Comparison of ENCODE assay signal across 30 cellular contexts in the genomic region with DNA sequence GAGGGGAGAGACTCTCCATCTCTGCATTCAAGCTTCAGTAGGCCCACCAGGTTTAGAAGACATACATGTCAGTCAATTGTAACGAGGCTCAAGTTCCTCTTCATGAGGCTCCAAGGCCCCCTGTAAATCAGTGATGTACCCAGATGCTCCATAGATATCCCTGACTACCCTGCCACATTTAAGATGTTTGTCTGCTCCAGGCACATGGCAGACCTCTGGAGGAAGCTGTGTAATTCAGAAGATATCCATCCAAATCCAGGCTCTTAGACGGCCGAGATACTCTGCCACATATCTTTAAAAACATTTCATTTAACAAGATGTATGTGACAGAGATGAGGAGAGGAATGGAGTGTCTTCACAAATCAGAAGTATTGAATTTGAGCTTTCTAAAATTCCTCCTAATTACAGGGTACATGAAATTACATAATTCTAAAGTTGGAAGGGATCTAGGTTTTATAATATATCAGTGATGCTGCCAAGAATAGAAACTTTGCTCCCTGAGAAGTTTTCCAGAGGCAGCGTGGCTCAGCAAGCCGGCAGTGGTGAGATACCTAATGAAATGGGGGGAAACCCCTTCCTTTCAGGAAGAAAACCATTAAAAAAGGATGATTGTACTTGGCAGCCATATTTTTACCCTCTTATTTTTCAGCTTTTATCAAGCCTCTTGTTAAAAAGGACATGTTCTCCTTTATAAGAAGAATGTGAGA. TPM values are rescaled to one million over a fixed set of nuclear protein-coding genes. Genes with fewer than 3 reads are reported as not detected.
DNase-seq lines count a peak whose midpoint lies in the region; ATAC-seq and TF ChIP-seq lines count a peak whose summit lies in the region.
"Had no signal": no experiment of that assay in that cellular context is flagged by ENCODE, and none has a peak within 500 bp of the region (broad histone marks: within the 10 kb centered on the region; RNA-seq: fewer than 3 reads in every experiment).

No MANE protein-coding gene starts in this region.

- H3K27me3 Mint-ChIP-seq in nephron (ENCODE audit: low read depth) (no peaks in the 10 kb centered on the region), HFFc6 (ENCODE audit: insufficient read depth) (no peaks in the 10 kb centered on the region; the same call in 1 of the 2 replicates)
- H3K27me3 Mint-ChIP-seq: activated CD4-positive, alpha-beta T cell treated with anti-CD3 and anti-CD28 coated beads, Interleukin-2, amount 10 ng/mL, durations not matched to agents 24 days and 14 days had no signal

- H3K36me3 ChIP-seq in Panc1 (ENCODE audit: control insufficient read depth, insufficient read depth, low read length) (no peaks in the 10 kb centered on the region), stomach (no peaks in the 10 kb centered on the region), breast epithelium (no peaks in the 10 kb centered on the region)
- H3K36me3 ChIP-seq: MG63 had no signal

- DNase-seq in Panc1 (ENCODE audit: low read depth, low spot score), result no peak
- no peak for DNase-seq in left cardiac atrium
- no peak for DNase-seq in stomach
- no peak for DNase-seq in HEK293T (ENCODE audit: extremely low spot score)
- no peak for DNase-seq in EL
- DNase-seq in HFFc6, result no peak
- no peak for DNase-seq in breast epithelium (ENCODE audit: low spot score in 2 of 2)
- DNase-seq: activated CD4-positive, alpha-beta T cell treated with anti-CD3 and anti-CD28 coated beads, Interleukin-2, amount 10 ng/mL, durations not matched to agents 24 days and 14 days; activated naive CD4-positive, alpha-beta T cell treated with anti-CD3 and anti-CD28 coated beads, Interleukin-2, amount 10 ng/mL, durations not matched to agents 7 days and 5 days; amygdala; CD8-positive, alpha-beta memory T cell; central memory CD4-positive, alpha-beta T cell; DMS79; left colon; MG63; NCI-H2029 treated with DMSO at 0.1 percent for 48 hours; NCI-H345; NCI-H774; retina; stimulated activated CD4-positive, alpha-beta T cell treated with anti-CD3 and anti-CD28 coated beads, Interleukin-12 subunit alpha, Interleukin-12 subunit beta, amount 100 ng/mL, for 4 hours; stimulated activated naive CD8-positive, alpha-beta T cell treated with anti-CD3 and anti-CD28 coated beads, Interleukin-15, Interleukin-2, amounts not matched to agents 100 U/mL and 50 U/mL, for 24 hours had no signal

- no peaks in the 10 kb centered on the region for H3K9me3 ChIP-seq in Panc1 (ENCODE audit: control insufficient read depth, insufficient read depth, low read depth, low read length)
- no peaks in the 10 kb centered on the region for H3K9me3 ChIP-seq in stomach
- no peaks in the 10 kb centered on the region for H3K9me3 ChIP-seq in breast epithelium
- H3K9me3 ChIP-seq: A549, MG63 had no signal

- H3K4me1 ChIP-seq in Panc1 (ENCODE audit: control insufficient read depth, insufficient read depth, low read length) (peaks cover 34% of the 10 kb centered on the region), stomach (peaks cover 0 to 30% (median 9%) of the 10 kb centered on the region in 4 donors), breast epithelium (no peaks in the 10 kb centered on the region)
- H3K4me1 ChIP-seq: A549 had no signal

- no peak overlapping the region for H3K4me3 ChIP-seq in Panc1 (ENCODE audit: low read depth in 2 of 2, low read length in 2 of 2)
- no peak overlapping the region for H3K4me3 ChIP-seq in stomach
- H3K4me3 ChIP-seq in breast epithelium, result no peak overlapping the region
- H3K4me3 ChIP-seq: A549, K562, MG63 had no signal

- CTCF ChIA-PET in Panc1 (lab: Charles Lee), result interaction anchor here (0.6 to 0.7 kb wide), 2 partner anchors 45 to 121 kb away, joined by 3 read pairs; no protein-coding TSS in a partner anchor
- CTCF ChIA-PET in HEK293T (lab: Yijun Ruan, JAX), result no interaction called here

- intact Hi-C loops in Panc1 (cut with micrococcal nuclease; ENCODE audit: unreplicated experiment), result no loop called here
- intact Hi-C loops in left cardiac atrium (cut with DNase I), result no loop called here
- intact Hi-C loops in stomach (cut with DNase I; ENCODE audit: low total_unique reads), result no loop called here
- intact Hi-C loops in breast epithelium (cut with DNase I; ENCODE audit: low total_unique reads), result loop anchor here (1.0 kb wide), 1 partner anchor 49 kb away; no protein-coding TSS in a partner anchor

- peak overlapping the region; percentile 67 for H3K27ac ChIP-seq in Panc1 (ENCODE audit: low read length)
- H3K27ac ChIP-seq in stomach, result peak overlapping the region in 4 of 5 donors; percentile 24 to 78 (median 52)
- no peak overlapping the region for H3K27ac ChIP-seq in breast epithelium
- H3K27ac ChIP-seq: RWPE1, VCaP had no signal

- BruUV-seq in Panc1 (replicated peaks; lab: Mats Ljungman, UMichigan), result no TSS peak

- TF ChIP-seq CTCF in Panc1 (IDR thresholded peaks at IDR 0.05) (no peak), nephron (IDR thresholded peaks at IDR 0.05; ENCODE audit: unreplicated experiment in 3 of 3) (no peak), stomach (IDR thresholded peaks at IDR 0.05) (no peak), HFFc6 (IDR thresholded peaks at IDR 0.05) (no peak), breast epithelium (IDR thresholded peaks at IDR 0.05) (no peak)

- H3K4me3 Mint-ChIP-seq in nephron (no peak overlapping the region), HFFc6 (no peak overlapping the region)
- H3K4me3 Mint-ChIP-seq: activated CD4-positive, alpha-beta T cell treated with anti-CD3 and anti-CD28 coated beads, Interleukin-2, amount 10 ng/mL, durations not matched to agents 24 days and 14 days; activated naive CD4-positive, alpha-beta T cell treated with anti-CD3 and anti-CD28 coated beads, Interleukin-2, amount 10 ng/mL, durations not matched to agents 7 days and 5 days; CD8-positive, alpha-beta memory T cell; neural crest cell; T-helper 2 cell treated with Interferon-gamma antibody and Interleukin-4, amounts not matched to agents 5 μg/mL and 100 μg/mL, for 36 hours; type B pancreatic cell had no signal

- no peak for TF ChIP-seq POLR2A in stomach (IDR thresholded peaks at IDR 0.05)
- TF ChIP-seq POLR2A in breast epithelium (IDR thresholded peaks at IDR 0.05), result no peak

- WGBS in stomach, 5 donors, result 56 to 69% (median 68%) methylated on average over 5 of the region's 5 CpGs

- H3K4me1 Mint-ChIP-seq in nephron, result peaks cover 26% of the 10 kb centered on the region
- H3K4me1 Mint-ChIP-seq in HFFc6 (ENCODE audit: low read depth), result peaks cover 26% of the 10 kb centered on the region
- H3K4me1 Mint-ChIP-seq: activated CD4-positive, alpha-beta T cell treated with anti-CD3 and anti-CD28 coated beads, Interleukin-2, amount 10 ng/mL, durations not matched to agents 24 days and 14 days; activated naive CD4-positive, alpha-beta T cell treated with anti-CD3 and anti-CD28 coated beads, Interleukin-2, amount 10 ng/mL, durations not matched to agents 7 days and 5 days; CD8-positive, alpha-beta memory T cell had no signal

- H3K27me3 ChIP-seq in Panc1 (ENCODE audit: control insufficient read depth, insufficient read depth, low read length) (no peaks in the 10 kb centered on the region), stomach (no peaks in the 10 kb centered on the region), breast epithelium (no peaks in the 10 kb centered on the region)
- H3K27me3 ChIP-seq: MG63 had no signal

- H3K9me3 Mint-ChIP-seq in nephron, result no peaks in the 10 kb centered on the region
- H3K9me3 Mint-ChIP-seq in HFFc6, result no peaks in the 10 kb centered on the region
- H3K9me3 Mint-ChIP-seq: activated CD4-positive, alpha-beta T cell treated with anti-CD3 and anti-CD28 coated beads, Interleukin-2, amount 10 ng/mL, durations not matched to agents 24 days and 14 days; activated naive CD4-positive, alpha-beta T cell treated with anti-CD3 and anti-CD28 coated beads, Interleukin-2, amount 10 ng/mL, durations not matched to agents 7 days and 5 days; neural crest cell; T-helper 2 cell treated with Interferon-gamma antibody and Interleukin-4, amounts not matched to agents 5 μg/mL and 100 μg/mL, for 36 hours; type B pancreatic cell had no signal

- TF ChIP-seq EP300 in stomach (IDR thresholded peaks at IDR 0.05), result no peak

- H3K36me3 Mint-ChIP-seq in nephron (ENCODE audit: low read depth), result no peaks in the 10 kb centered on the region
- no peaks in the 10 kb centered on the region for H3K36me3 Mint-ChIP-seq in HFFc6 (ENCODE audit: low read depth)
- H3K36me3 Mint-ChIP-seq: activated naive CD4-positive, alpha-beta T cell treated with anti-CD3 and anti-CD28 coated beads, Interleukin-2, amount 10 ng/mL, durations not matched to agents 7 days and 5 days; CD8-positive, alpha-beta memory T cell; type B pancreatic cell had no signal

- H3K27ac Mint-ChIP-seq in nephron (peak overlapping the region in 2 of 3 experiments; percentile 16 to 60), HFFc6 (no peak overlapping the region)
- H3K27ac Mint-ChIP-seq: activated CD4-positive, alpha-beta T cell treated with anti-CD3 and anti-CD28 coated beads, Interleukin-2, amount 10 ng/mL, durations not matched to agents 24 days and 14 days; activated naive CD4-positive, alpha-beta T cell treated with anti-CD3 and anti-CD28 coated beads, Interleukin-2, amount 10 ng/mL, durations not matched to agents 7 days and 5 days; CD8-positive, alpha-beta memory T cell; T-helper 2 cell treated with Interferon-gamma antibody and Interleukin-4, amounts not matched to agents 5 μg/mL and 100 μg/mL, for 36 hours; type B pancreatic cell had no signal

- ATAC-seq in Panc1 (no peak), left cardiac atrium (peak; percentile 39 to 55)
- ATAC-seq: A549; K562; left colon; stimulated activated naive CD8-positive, alpha-beta T cell treated with anti-CD3 and anti-CD28 coated beads, Interleukin-15, Interleukin-2, amounts not matched to agents 100 U/mL and 50 U/mL, for 24 hours had no signal

- POLR2A ChIA-PET in Panc1 (lab: Charles Lee) (interaction anchor here (0.8 kb wide), 1 partner anchor 9 kb away, joined by 4 read pairs; the partner anchor contains the start of gene ME3), HEK293T (lab: Yijun Ruan, JAX) (no interaction called here)

- in situ Hi-C loops in Panc1 (cut with HindIII; ENCODE audit: low pct_unique_long_range_greater_than_20kb, low sequenced_read_pairs), result no loop called here

TF ChIP-seq in HEK293T, 16 proteins besides CTCF, POLR2A, EP300 and RAD21 (continues in another document):
- TF ChIP-seq HDGF (IDR thresholded peaks at IDR 0.05; ENCODE audit: borderline replicate concordance) (no peak), TARDBP (IDR thresholded peaks at IDR 0.05) (no peak), ARNT (IDR thresholded peaks at IDR 0.05) (no peak), FOXM1 (IDR thresholded peaks at IDR 0.05; ENCODE audit: borderline replicate concordance) (no peak)

RNA-seq across cellular contexts. Expression of gene ME3, which starts 8.8 kb away (rescaled TPM):
- total RNA-seq in Panc1 (2021; ENCODE audit: unreplicated experiment), result 35.3 TPM
- polyA plus RNA-seq in Panc1 (2012; ENCODE audit: insufficient read length), result 31.8 TPM
- 10 to 100 TPM; 19.7 to 24.2 TPM for total RNA-seq in left cardiac atrium
- total RNA-seq in stomach, result 10 to 100 TPM; 47.1 to 82.1 (median 59.5) TPM
- 10 to 100 TPM; 11.2 to 18.1 (median 15.3) TPM for polyA plus RNA-seq in stomach
- total RNA-seq in HFFc6 (2021; fragmentation: NEBNext Ultra II Directional; extraction: Animal tissue kit (Norgen Biotek cat#: 25700)), result 1 to 10 TPM; 3.5 to 8.6 (median 6.6) TPM
- 10 to 100 TPM; 53.0 to 68.5 (median 56.3) TPM for total RNA-seq in breast epithelium
- total RNA-seq: H4, K562 had no signal
- polyA plus RNA-seq: CD8-positive, alpha-beta memory T cell; K562 had no signal

Comparison
In these comparisons a context has a peak if more than half of its experiments do, and no peak if none do; other contexts are left out.
1. H3K27ac ChIP-seq: peak in Panc1 (single experiment) and stomach (4 of 5); none in breast epithelium (0 of 2).